15 cellular contexts compared by ENCODE assay signal in genomic region chr6:2918936-2919335, GRCh38. TPM values are rescaled to one million over a fixed set of nuclear protein-coding genes. Genes with fewer than 3 reads are reported as not detected.
DNase-seq lines count a peak whose midpoint lies in the region; ATAC-seq and TF ChIP-seq lines count a peak whose summit lies in the region.
"Had no signal": no experiment of that assay in that cellular context is flagged by ENCODE, and none has a peak within 500 bp of the region (broad histone marks: within the 10 kb centered on the region; RNA-seq: fewer than 3 reads in every experiment).

No MANE protein-coding gene starts in this region.

- intact Hi-C loops in activated CD8-positive, alpha-beta T cell treated with anti-CD3 and anti-CD28 coated beads for 36 hours (cut with micrococcal nuclease), result no loop called here
- intact Hi-C loops in mammary epithelial cell (cut with micrococcal nuclease), result no loop called here

- in situ Hi-C loops in KBM-7 (cut with MboI; ENCODE audit: low pct_unique_long_range_greater_than_20kb, low sequenced_read_pairs), result no loop called here
- in situ Hi-C loops in mammary epithelial cell (cut with MboI; ENCODE audit: low sequenced_read_pairs in 2 of 2), result loop anchor here in 1 of 2 donors (10.0 to 25.0 kb wide), 2 partner anchors 64 to 132 kb away; no protein-coding TSS in a partner anchor

- POLR2A ChIA-PET in activated CD8-positive, alpha-beta T cell treated with anti-CD3 and anti-CD28 coated beads for 36 hours (lab: Charles Lee), result interaction anchor here (0.8 kb wide), 1 partner anchor 84 kb away, joined by 3 read pairs; no protein-coding TSS in a partner anchor

- H3K4me1 ChIP-seq in BLaER1 treated with 17β-estradiol and CSF1 and Interleukin-3, amounts not matched to agents 10 nM and 100 nM, result peaks cover 0 to 28% (median 13%) of the 10 kb centered on the region in 10 experiments; a peak in 13 of 20 replicates
- H3K4me1 ChIP-seq in mammary epithelial cell (ENCODE audit: insufficient read depth, low read length), result no peaks in the 10 kb centered on the region
- H3K4me1 ChIP-seq: adrenal gland, gastroesophageal sphincter had no signal

- no peaks in the 10 kb centered on the region for H3K36me3 ChIP-seq in BLaER1 treated with 17β-estradiol and CSF1 and Interleukin-3, amounts not matched to agents 10 nM and 100 nM
- no peaks in the 10 kb centered on the region for H3K36me3 ChIP-seq in mammary epithelial cell (ENCODE audit: insufficient read depth, low read length)
- H3K36me3 ChIP-seq: adrenal gland, gastroesophageal sphincter, neutrophil had no signal

- peak; percentile 89 for DNase-seq in KBM-7
- peak; percentile 58 for DNase-seq in activated CD8-positive, alpha-beta T cell treated with anti-CD3 and anti-CD28 coated beads for 36 hours
- no peak for DNase-seq in glutamatergic neuron
- no peak for DNase-seq in mammary epithelial cell
- no peak for DNase-seq in DMS53 (lab: John Stamatoyannopoulos, UW)
- DNase-seq: DMS 273 treated with DMSO at 0.1 percent for 48 hours; NCI-H774; stimulated activated naive CD4-positive, alpha-beta T cell treated with Interleukin-2 at 50 U/mL for 16 hours had no signal

- CTCF ChIA-PET in activated CD8-positive, alpha-beta T cell treated with anti-CD3 and anti-CD28 coated beads for 36 hours (lab: Charles Lee), result interaction anchor here (2.0 kb wide), 1 partner anchor 72 kb away, joined by 6 read pairs; no protein-coding TSS in a partner anchor
- CTCF ChIA-PET in mammary epithelial cell (lab: Charles Lee; ENCODE audit: low non-redundant PET), result no interaction called here

- no peaks in the 10 kb centered on the region for H3K9me3 ChIP-seq in BLaER1 treated with 17β-estradiol and CSF1 and Interleukin-3, amounts not matched to agents 10 nM and 100 nM (replicated peaks in 1 of 11)
- no peaks in the 10 kb centered on the region for H3K9me3 ChIP-seq in mammary epithelial cell (replicated peaks; ENCODE audit: insufficient read depth, low read length)
- H3K9me3 ChIP-seq: adrenal gland, gastroesophageal sphincter, neutrophil had no signal

- H4K20me1 ChIP-seq in BLaER1 treated with 17β-estradiol and CSF1 and Interleukin-3, amounts not matched to agents 10 nM and 100 nM, result no peaks in the 10 kb centered on the region
- H4K20me1 ChIP-seq in mammary epithelial cell (ENCODE audit: insufficient read depth, low read length), result no peaks in the 10 kb centered on the region

- H3K79me2 ChIP-seq in mammary epithelial cell (ENCODE audit: insufficient read depth, low read length), result no peaks in the 10 kb centered on the region

- H3K9me3 Mint-ChIP-seq in activated CD8-positive, alpha-beta T cell treated with anti-CD3 and anti-CD28 coated beads for 36 hours, result no peaks in the 10 kb centered on the region
- peaks cover 2% of the 10 kb centered on the region for H3K9me3 Mint-ChIP-seq in glutamatergic neuron (ENCODE audit: unreplicated experiment)
- H3K9me3 Mint-ChIP-seq: central memory CD8-positive, alpha-beta T cell had no signal

- no TSS peak for BruUV-seq in mammary epithelial cell (replicated peaks; lab: Mats Ljungman, UMichigan)

- H3K9ac ChIP-seq in BLaER1 treated with 17β-estradiol and CSF1 and Interleukin-3, amounts not matched to agents 10 nM and 100 nM, result no peak overlapping the region; a peak in 1 of 22 replicates
- H3K9ac ChIP-seq in mammary epithelial cell (ENCODE audit: insufficient read depth, low read length), result no peak overlapping the region

- WGBS in mammary epithelial cell (ENCODE audit: low coverage, missing lambda C conversion rate), result 91% methylated on average over 4 of the region's 4 CpGs

- no peak overlapping the region for H2AFZ ChIP-seq in mammary epithelial cell (ENCODE audit: low read depth, low read length)

- H3K4me3 Mint-ChIP-seq in activated CD8-positive, alpha-beta T cell treated with anti-CD3 and anti-CD28 coated beads for 36 hours, result no peak overlapping the region
- no peak overlapping the region for H3K4me3 Mint-ChIP-seq in glutamatergic neuron (ENCODE audit: unreplicated experiment)
- H3K4me3 Mint-ChIP-seq: central memory CD8-positive, alpha-beta T cell had no signal

- H3K27ac Mint-ChIP-seq in activated CD8-positive, alpha-beta T cell treated with anti-CD3 and anti-CD28 coated beads for 36 hours, result peak overlapping the region; percentile 51
- peak overlapping the region; percentile 26 for H3K27ac Mint-ChIP-seq in glutamatergic neuron (ENCODE audit: unreplicated experiment)

- dilution Hi-C loops in mammary epithelial cell (cut with HindIII; ENCODE audit: low sequenced_read_pairs), result no loop called here

- H3K4me3 ChIP-seq in BLaER1 treated with 17β-estradiol and CSF1 and Interleukin-3, amounts not matched to agents 10 nM and 100 nM, result no peak overlapping the region
- H3K4me3 ChIP-seq in mammary epithelial cell (replicated peaks in 1 of 3; ENCODE audit: insufficient read depth in 1 of 3, low read depth in 2 of 3, low read length in 3 of 3), result no peak overlapping the region
- H3K4me3 ChIP-seq: adrenal gland, gastroesophageal sphincter had no signal

- peaks cover 3% of the 10 kb centered on the region for H3K36me3 Mint-ChIP-seq in activated CD8-positive, alpha-beta T cell treated with anti-CD3 and anti-CD28 coated beads for 36 hours (ENCODE audit: low read depth)
- no peaks in the 10 kb centered on the region for H3K36me3 Mint-ChIP-seq in glutamatergic neuron (ENCODE audit: unreplicated experiment)

- ATAC-seq in activated CD8-positive, alpha-beta T cell treated with anti-CD3 and anti-CD28 coated beads for 36 hours, result peak; percentile 71
- ATAC-seq in HG03097 (IDR thresholded peaks at IDR 0.05; ENCODE audit: low FRiP score, unreplicated experiment) (no peak), GM21786 (IDR thresholded peaks at IDR 0.05; ENCODE audit: unreplicated experiment) (no peak)
- ATAC-seq: gastroesophageal sphincter had no signal

- peaks cover 21% of the 10 kb centered on the region for H3K4me1 Mint-ChIP-seq in activated CD8-positive, alpha-beta T cell treated with anti-CD3 and anti-CD28 coated beads for 36 hours (ENCODE audit: low read depth)
- H3K4me1 Mint-ChIP-seq in glutamatergic neuron (ENCODE audit: low read depth, unreplicated experiment), result peaks cover 19% of the 10 kb centered on the region

- H3K27ac ChIP-seq in BLaER1 treated with 17β-estradiol and CSF1 and Interleukin-3, amounts not matched to agents 10 nM and 100 nM, result peak overlapping the region in 4 of 11 experiments; percentile 44 to 64 (median 56); a peak in 7 of 22 replicates
- no peak overlapping the region for H3K27ac ChIP-seq in mammary epithelial cell (ENCODE audit: insufficient read depth, low read depth, low read length)
- H3K27ac ChIP-seq: gastroesophageal sphincter, neutrophil had no signal

- no peak for TF ChIP-seq CTCF in activated CD8-positive, alpha-beta T cell treated with anti-CD3 and anti-CD28 coated beads for 36 hours (IDR thresholded peaks at IDR 0.05)
- TF ChIP-seq CTCF in glutamatergic neuron (IDR thresholded peaks at IDR 0.05; ENCODE audit: partially characterized antibody, unreplicated experiment) (no peak), mammary epithelial cell (conservative IDR thresholded peaks at IDR 0.05 in 1 of 2, IDR thresholded peaks at IDR 0.05 in 1 of 2; ENCODE audit: extremely low read depth in 1 of 2, insufficient read depth in 1 of 2, low read depth in 1 of 2, low read length in 2 of 2) (no peak)

- no peaks in the 10 kb centered on the region for H3K27me3 ChIP-seq in BLaER1 treated with 17β-estradiol and CSF1 and Interleukin-3, amounts not matched to agents 10 nM and 100 nM
- no peaks in the 10 kb centered on the region for H3K27me3 ChIP-seq in mammary epithelial cell (ENCODE audit: insufficient read depth, low read length)
- H3K27me3 ChIP-seq: adrenal gland, gastroesophageal sphincter, neutrophil had no signal

- no peaks in the 10 kb centered on the region for H3K27me3 Mint-ChIP-seq in activated CD8-positive, alpha-beta T cell treated with anti-CD3 and anti-CD28 coated beads for 36 hours
- H3K27me3 Mint-ChIP-seq in glutamatergic neuron (ENCODE audit: unreplicated experiment), result peaks cover 4% of the 10 kb centered on the region
- H3K27me3 Mint-ChIP-seq: central memory CD8-positive, alpha-beta T cell had no signal

- H3K4me2 ChIP-seq in BLaER1 treated with 17β-estradiol and CSF1 and Interleukin-3, amounts not matched to agents 10 nM and 100 nM, result peak overlapping the region in 10 of 11 experiments; percentile 4 to 90 (median 62); a peak in 17 of 22 replicates
- H3K4me2 ChIP-seq in mammary epithelial cell (ENCODE audit: insufficient read depth, low read depth, low read length), result no peak overlapping the region

RNA-seq across cellular contexts. Expression of gene SERPINB9, which starts 15.8 kb away (rescaled TPM):
- total RNA-seq in activated CD8-positive, alpha-beta T cell treated with anti-CD3 and anti-CD28 coated beads for 36 hours, result 10 to 100 TPM; 65.7 to 70.3 TPM
- total RNA-seq in glutamatergic neuron (ENCODE audit: unreplicated experiment), result 23.8 TPM
- 1 to 10 TPM in 1 of 2 donors, under 1 TPM in 1; 0.16 to 1.2 TPM for total RNA-seq in mammary epithelial cell
- polyA plus RNA-seq in mammary epithelial cell, result 0.11 TPM
- polyA minus RNA-seq in mammary epithelial cell, result not detected

RNA-seq across cellular contexts. Expression of gene SERPINB6, which starts 52.4 kb away (rescaled TPM):
- total RNA-seq in activated CD8-positive, alpha-beta T cell treated with anti-CD3 and anti-CD28 coated beads for 36 hours, result 10 to 100 TPM; 52.2 to 53.8 TPM
- total RNA-seq in glutamatergic neuron (ENCODE audit: unreplicated experiment) (14.0 TPM), mammary epithelial cell (10 to 100 TPM; 70.0 to 93.3 TPM)
- 82.5 TPM for polyA plus RNA-seq in mammary epithelial cell
- 123 TPM for polyA minus RNA-seq in mammary epithelial cell

Comparison
In these comparisons a context has a peak if more than half of its experiments do, and no peak if none do; other contexts are left out.
1. DNase-seq: peak in KBM-7 (single experiment) and activated CD8-positive, alpha-beta T cell treated with anti-CD3 and anti-CD28 coated beads for 36 hours (single experiment); none in glutamatergic neuron (single experiment), mammary epithelial cell (single experiment) and DMS53 (single experiment).
2. RNA of gene SERPINB9, which starts 15.8 kb away (total RNA-seq): 65.7 to 70.3 TPM in activated CD8-positive, alpha-beta T cell treated with anti-CD3 and anti-CD28 coated beads for 36 hours and 23.8 TPM in glutamatergic neuron (single experiment); 0.16 to 1.2 TPM in mammary epithelial cell; every median in the first group is over 10 times any median in the second.